1 cellular context compared by ENCODE assay signal in the genomic region with DNA sequence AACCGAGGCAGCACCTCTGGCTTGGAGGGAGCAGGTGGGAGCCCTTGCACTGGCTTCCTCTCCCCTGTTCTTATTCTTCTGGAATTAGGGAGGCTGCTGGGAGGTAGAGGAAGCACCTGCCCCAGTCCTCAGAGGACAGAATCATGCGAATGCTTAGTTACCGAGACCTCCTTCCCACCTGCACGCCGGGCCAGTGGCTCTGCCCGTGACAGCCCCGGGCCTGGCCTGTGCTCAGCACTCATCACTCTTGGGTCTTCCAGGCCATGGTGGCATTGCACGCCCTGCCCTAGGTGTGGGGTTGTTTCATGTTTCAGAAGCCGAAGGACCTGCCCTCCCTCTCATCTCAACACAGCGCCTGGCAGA.
TF ChIP-seq lines count a peak whose summit lies in the region.

No MANE protein-coding gene starts in this region.

TF ChIP-seq in K562, 482 proteins besides CTCF, POLR2A, EP300 and RAD21 (continued from another document):
- TF ChIP-seq ZNF561 (CRISPR knock-in tag; conservative IDR thresholded peaks at IDR 0.05) (no peak), COPS2 (conservative IDR thresholded peaks at IDR 0.05) (no peak), RBM22 (IDR thresholded peaks at IDR 0.05; ENCODE audit: low read depth, low read length, poor library complexity, severe bottlenecking) (no peak), SP1 (CRISPR knock-in tag; IDR thresholded peaks at IDR 0.05) (no peak), CHD2 (IDR thresholded peaks at IDR 0.05; ENCODE audit: low read depth, low read length) (no peak), PHF20 (IDR thresholded peaks at IDR 0.05; ENCODE audit: partially characterized antibody) (no peak), HEY1 (CRISPR knock-in tag; IDR thresholded peaks at IDR 0.05; ENCODE audit: borderline replicate concordance) (no peak), NR1H2 (CRISPR knock-in tag; IDR thresholded peaks at IDR 0.05) (0 out of 2 replicates have a peak, but pooled peaks have one; percentile 42), TARDBP (IDR thresholded peaks at IDR 0.05) (no peak)
- TF ChIP-seq, protein P1, sequence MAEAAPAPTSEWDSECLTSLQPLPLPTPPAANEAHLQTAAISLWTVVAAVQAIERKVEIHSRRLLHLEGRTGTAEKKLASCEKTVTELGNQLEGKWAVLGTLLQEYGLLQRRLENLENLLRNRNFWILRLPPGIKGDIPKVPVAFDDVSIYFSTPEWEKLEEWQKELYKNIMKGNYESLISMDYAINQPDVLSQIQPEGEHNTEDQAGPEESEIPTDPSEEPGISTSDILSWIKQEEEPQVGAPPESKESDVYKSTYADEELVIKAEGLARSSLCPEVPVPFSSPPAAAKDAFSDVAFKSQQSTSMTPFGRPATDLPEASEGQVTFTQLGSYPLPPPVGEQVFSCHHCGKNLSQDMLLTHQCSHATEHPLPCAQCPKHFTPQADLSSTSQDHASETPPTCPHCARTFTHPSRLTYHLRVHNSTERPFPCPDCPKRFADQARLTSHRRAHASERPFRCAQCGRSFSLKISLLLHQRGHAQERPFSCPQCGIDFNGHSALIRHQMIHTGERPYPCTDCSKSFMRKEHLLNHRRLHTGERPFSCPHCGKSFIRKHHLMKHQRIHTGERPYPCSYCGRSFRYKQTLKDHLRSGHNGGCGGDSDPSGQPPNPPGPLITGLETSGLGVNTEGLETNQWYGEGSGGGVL (CRISPR knock-in tag; IDR thresholded peaks at IDR 0.05): no peak
- TF ChIP-seq, protein P2, sequence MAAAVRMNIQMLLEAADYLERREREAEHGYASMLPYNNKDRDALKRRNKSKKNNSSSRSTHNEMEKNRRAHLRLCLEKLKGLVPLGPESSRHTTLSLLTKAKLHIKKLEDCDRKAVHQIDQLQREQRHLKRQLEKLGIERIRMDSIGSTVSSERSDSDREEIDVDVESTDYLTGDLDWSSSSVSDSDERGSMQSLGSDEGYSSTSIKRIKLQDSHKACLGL (CRISPR knock-in tag; IDR thresholded peaks at IDR 0.05; ENCODE audit: borderline replicate concordance, poor library complexity, severe bottlenecking): no peak
- TF ChIP-seq, protein P3, sequence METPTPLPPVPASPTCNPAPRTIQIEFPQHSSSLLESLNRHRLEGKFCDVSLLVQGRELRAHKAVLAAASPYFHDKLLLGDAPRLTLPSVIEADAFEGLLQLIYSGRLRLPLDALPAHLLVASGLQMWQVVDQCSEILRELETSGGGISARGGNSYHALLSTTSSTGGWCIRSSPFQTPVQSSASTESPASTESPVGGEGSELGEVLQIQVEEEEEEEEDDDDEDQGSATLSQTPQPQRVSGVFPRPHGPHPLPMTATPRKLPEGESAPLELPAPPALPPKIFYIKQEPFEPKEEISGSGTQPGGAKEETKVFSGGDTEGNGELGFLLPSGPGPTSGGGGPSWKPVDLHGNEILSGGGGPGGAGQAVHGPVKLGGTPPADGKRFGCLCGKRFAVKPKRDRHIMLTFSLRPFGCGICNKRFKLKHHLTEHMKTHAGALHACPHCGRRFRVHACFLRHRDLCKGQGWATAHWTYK (CRISPR knock-in tag; IDR thresholded peaks at IDR 0.05): 0 out of 2 replicates have a peak, but pooled peaks have one; percentile 25
